Comparison of ENCODE assay signal across 2 cellular contexts in genomic region chr7:23488714-23489113, GRCh38. TPM values are rescaled to one million over a fixed set of nuclear protein-coding genes. Genes with fewer than 3 reads are reported as not detected.
"Had no signal": no experiment of that assay in that cellular context is flagged by ENCODE, and none has a peak within 500 bp of the region (broad histone marks: within the 10 kb centered on the region; RNA-seq: fewer than 3 reads in every experiment).

No MANE protein-coding gene starts in this region.

RNA-seq across cellular contexts. Expression of gene IGF2BP3, which starts 18.4 kb away (rescaled TPM):
- total RNA-seq: naive thymus-derived CD8-positive, alpha-beta T cell; right atrium auricular region had no signal
